ENCODE assay signal across 18 cellular contexts in the genomic region with DNA sequence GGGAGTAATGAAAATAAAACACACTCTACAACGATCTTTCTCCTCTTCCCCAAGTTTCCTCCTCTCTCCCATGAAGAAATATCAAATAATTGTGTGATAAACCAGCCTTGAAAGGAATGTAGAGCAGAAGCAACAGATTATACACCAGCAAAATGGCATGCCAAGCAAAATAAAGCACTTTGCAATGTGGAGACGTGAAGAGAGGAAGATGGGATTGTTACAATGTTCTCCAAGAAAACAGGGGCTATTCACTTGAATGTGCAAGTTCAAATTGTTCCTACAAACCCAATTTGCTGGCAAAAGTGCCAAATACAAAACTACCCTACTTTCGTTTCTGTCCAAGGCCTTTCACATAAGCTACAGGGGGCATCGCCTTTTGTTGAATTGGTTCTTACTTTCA.
A peak's percentile ranks its signal among the peaks of the same experiment; 100 is the strongest.
DNase-seq lines count a peak whose midpoint lies in the region; ATAC-seq, FAIRE-seq and TF ChIP-seq lines count a peak whose summit lies in the region.
"Had no signal": no experiment of that assay in that cellular context is flagged by ENCODE, and none has a peak within 500 bp of the region (broad histone marks: within the 10 kb centered on the region; RNA-seq: fewer than 3 reads in every experiment).

No MANE protein-coding gene starts in this region.

- H3K27ac ChIP-seq in GM23248 (peak overlapping the region; percentile 75), right cardiac atrium (ENCODE audit: low read length) (peak overlapping the region; percentile 89), smooth muscle cell (ENCODE audit: low read depth) (peak overlapping the region; percentile 84)
- no peak overlapping the region for H3K27ac ChIP-seq in CD8-positive, alpha-beta memory T cell (ENCODE audit: low read depth, low read length)
- H3K27ac ChIP-seq: foreskin keratinocyte had no signal

- no peaks in the 10 kb centered on the region for H3K36me3 ChIP-seq in GM23248 (ENCODE audit: low read depth)
- no peaks in the 10 kb centered on the region for H3K36me3 ChIP-seq in smooth muscle cell (ENCODE audit: low read depth)
- no peaks in the 10 kb centered on the region for H3K36me3 ChIP-seq in CD8-positive, alpha-beta memory T cell (ENCODE audit: insufficient read depth, low read length)

- no peaks in the 10 kb centered on the region for H3K9me2 ChIP-seq in GM23248 (ENCODE audit: insufficient read depth)

- no peak overlapping the region for H3K4me3 Mint-ChIP-seq in CD8-positive, alpha-beta memory T cell
- H3K4me3 Mint-ChIP-seq: H9; stimulated activated naive CD8-positive, alpha-beta T cell treated with anti-CD3 and anti-CD28 coated beads, Interleukin-15, Interleukin-2, amounts not matched to agents 100 ng/mL and 50 ng/mL, for 24 hours had no signal

- 74 to 81% methylated on average over 4 of the region's 4 CpGs for WGBS in GM23248 (ENCODE audit: low coverage in 1 of 2, low lambda C conversion rate in 2 of 2, missing lambda C conversion rate in 2 of 2), 2 experiments
- WGBS in right cardiac atrium, result 58% methylated on average over 4 of the region's 4 CpGs
- WGBS in smooth muscle cell (ENCODE audit: low lambda C conversion rate), result 81% methylated on average over 4 of the region's 4 CpGs

- no peaks in the 10 kb centered on the region for H3K9me3 ChIP-seq in GM23248 (ENCODE audit: low read depth)
- no peaks in the 10 kb centered on the region for H3K9me3 ChIP-seq in right cardiac atrium (ENCODE audit: control insufficient read depth, low read length)
- no peaks in the 10 kb centered on the region for H3K9me3 ChIP-seq in smooth muscle cell (replicated peaks; ENCODE audit: low read depth)
- H3K9me3 ChIP-seq in CD8-positive, alpha-beta memory T cell (ENCODE audit: low read length), result no peaks in the 10 kb centered on the region

- H3K4me2 ChIP-seq in GM23248 (ENCODE audit: unreplicated experiment), result peak overlapping the region; percentile 23
- H3K4me2 ChIP-seq in smooth muscle cell, result peak overlapping the region; percentile 90

- no peak overlapping the region for H3K27ac Mint-ChIP-seq in CD8-positive, alpha-beta memory T cell
- H3K27ac Mint-ChIP-seq: H9; stimulated activated naive CD8-positive, alpha-beta T cell treated with anti-CD3 and anti-CD28 coated beads, Interleukin-15, Interleukin-2, amounts not matched to agents 100 ng/mL and 50 ng/mL, for 24 hours had no signal

- no peak for ATAC-seq in right cardiac atrium

- H3K9ac ChIP-seq in GM23248, result peak overlapping the region; percentile 78; the same call in 1 of the 2 replicates
- H3K9ac ChIP-seq in smooth muscle cell (ENCODE audit: low read depth), result no peak overlapping the region

- no peaks in the 10 kb centered on the region for H3K36me3 Mint-ChIP-seq in CD8-positive, alpha-beta memory T cell

- H3K4me3 ChIP-seq in GM23248, result no peak overlapping the region
- H3K4me3 ChIP-seq in astrocyte of the spinal cord (ENCODE audit: low read depth, low read length), result no peak overlapping the region
- no peak overlapping the region for H3K4me3 ChIP-seq in right cardiac atrium (ENCODE audit: low read length)
- H3K4me3 ChIP-seq in smooth muscle cell, result no peak overlapping the region
- no peak overlapping the region for H3K4me3 ChIP-seq in CD8-positive, alpha-beta memory T cell (ENCODE audit: low read length)

- H4K20me1 ChIP-seq in GM23248 (ENCODE audit: insufficient read depth) (no peaks in the 10 kb centered on the region), smooth muscle cell (ENCODE audit: low read depth) (no peaks in the 10 kb centered on the region)

- POLR2A ChIA-PET in CD8-positive, alpha-beta memory T cell (lab: Charles Lee), result no interaction called here

- peaks cover 0 to 2% (median 0%) of the 10 kb centered on the region in 5 donors for H3K9me3 Mint-ChIP-seq in CD8-positive, alpha-beta memory T cell
- H3K9me3 Mint-ChIP-seq: H9; stimulated activated naive CD8-positive, alpha-beta T cell treated with anti-CD3 and anti-CD28 coated beads, Interleukin-15, Interleukin-2, amounts not matched to agents 100 ng/mL and 50 ng/mL, for 24 hours had no signal

- H2AFZ ChIP-seq in GM23248 (peak overlapping the region; percentile 45; the same call in 1 of the 2 replicates), smooth muscle cell (ENCODE audit: low read depth) (no peak overlapping the region)

- peaks cover 64% of the 10 kb centered on the region for H3K4me1 ChIP-seq in GM23248 (ENCODE audit: insufficient read depth)
- peaks cover 16% of the 10 kb centered on the region for H3K4me1 ChIP-seq in right cardiac atrium (ENCODE audit: control insufficient read depth, insufficient read depth, low read length)
- no peaks in the 10 kb centered on the region for H3K4me1 ChIP-seq in smooth muscle cell (ENCODE audit: low read depth)
- no peaks in the 10 kb centered on the region for H3K4me1 ChIP-seq in CD8-positive, alpha-beta memory T cell (ENCODE audit: insufficient read depth, low read length)

- FAIRE-seq in urothelium cell line (lab: Jason Lieb, UNC), result no peak

- no peak for DNase-seq in GM23248
- peak; percentile 32 for DNase-seq in astrocyte of the spinal cord (ENCODE audit: low read depth, low spot score)
- DNase-seq in right cardiac atrium, result no peak
- no peak for DNase-seq in smooth muscle cell (lab: John Stamatoyannopoulos, UW; ENCODE audit: unreplicated experiment)
- no peak for DNase-seq in COR-L47 (lab: John Stamatoyannopoulos, UW)
- DNase-seq in CD8-positive, alpha-beta memory T cell, result no peak
- DNase-seq in urothelium cell line (ENCODE audit: low spot score), result no peak
- DNase-seq in NCI-H526 (lab: John Stamatoyannopoulos, UW), result no peak
- DNase-seq: activated naive CD4-positive, alpha-beta T cell; effector CD8-positive, alpha-beta T cell; foreskin keratinocyte; GF-D8; H9; NCI-H1930; NCI-H510A; posterior cingulate gyrus; stimulated activated CD4-positive, alpha-beta T cell treated with anti-CD3 and anti-CD28 coated beads, Interleukin-15, amount 100 ng/mL, for 24 hours had no signal

- peaks cover 38% of the 10 kb centered on the region for H3K79me2 ChIP-seq in GM23248 (ENCODE audit: insufficient read depth)
- peaks cover 38% of the 10 kb centered on the region for H3K79me2 ChIP-seq in smooth muscle cell (ENCODE audit: low read depth)

- peaks cover 0 to 4% (median 2%) of the 10 kb centered on the region in 3 donors for H3K4me1 Mint-ChIP-seq in CD8-positive, alpha-beta memory T cell

- in situ Hi-C loops in GM23248 (cut with MboI) (no loop called here), astrocyte of the spinal cord (cut with HindIII; ENCODE audit: low sequenced_read_pairs) (no loop called here)

- peaks cover 2 to 28% of the 10 kb centered on the region in 2 donors for H3K27me3 Mint-ChIP-seq in CD8-positive, alpha-beta memory T cell

- no peaks in the 10 kb centered on the region for H3K27me3 ChIP-seq in GM23248 (replicated peaks; ENCODE audit: insufficient read depth)
- no peaks in the 10 kb centered on the region for H3K27me3 ChIP-seq in right cardiac atrium (ENCODE audit: control insufficient read depth, insufficient read depth)
- no peaks in the 10 kb centered on the region for H3K27me3 ChIP-seq in smooth muscle cell (ENCODE audit: low read depth)
- H3K27me3 ChIP-seq in CD8-positive, alpha-beta memory T cell (ENCODE audit: insufficient read depth, low read length, poor library complexity, severe bottlenecking), result no peaks in the 10 kb centered on the region

- intact Hi-C loops in right cardiac atrium (cut with DNase I), result loop anchor here in 1 of 4 donors (10.0 kb wide), 1 partner anchor 58 kb away; no protein-coding TSS in a partner anchor

- CTCF ChIA-PET in CD8-positive, alpha-beta memory T cell (lab: Charles Lee), result no interaction called here

- peaks cover 36% of the 10 kb centered on the region for H3F3A ChIP-seq in GM23248 (ENCODE audit: insufficient read depth)
- peaks cover 6% of the 10 kb centered on the region for H3F3A ChIP-seq in smooth muscle cell (ENCODE audit: low read depth)

- TF ChIP-seq CTCF in astrocyte of the spinal cord (IDR thresholded peaks at IDR 0.05; ENCODE audit: low read depth, low read length) (no peak), smooth muscle cell (IDR thresholded peaks at IDR 0.05; ENCODE audit: borderline replicate concordance, insufficient read depth, poor library complexity, severe bottlenecking) (no peak)
